In genomic region chr6:158905277-158905676, GRCh38 we compare ENCODE assay signal across 1 cellular context.
TF ChIP-seq lines count a peak whose summit lies in the region.

No MANE protein-coding gene starts in this region.

TF ChIP-seq in H1, 55 proteins besides CTCF, POLR2A, EP300 and RAD21 (continued from another document):
- no peak for TF ChIP-seq RNF2 (IDR thresholded peaks at IDR 0.05; ENCODE audit: borderline replicate concordance, low read depth, low read length, missing control alignments, poor library complexity, severe bottlenecking)
- TF ChIP-seq SP1 (IDR thresholded peaks at IDR 0.05; ENCODE audit: low read depth, low read length): no peak
- TF ChIP-seq KDM1A (IDR thresholded peaks at IDR 0.05; ENCODE audit: borderline replicate concordance, low read length): no peak
- no peak for TF ChIP-seq SP4 (IDR thresholded peaks at IDR 0.05; ENCODE audit: low read length)
- TF ChIP-seq RXRA (IDR thresholded peaks at IDR 0.05; ENCODE audit: insufficient read depth, low read depth, low read length): no peak
- no peak for TF ChIP-seq JUND (IDR thresholded peaks at IDR 0.05; ENCODE audit: low read length)
- no peak for TF ChIP-seq RFX5 (IDR thresholded peaks at IDR 0.05; ENCODE audit: borderline replicate concordance, low read depth, low read length)
- TF ChIP-seq CTBP2 (IDR thresholded peaks at IDR 0.05; ENCODE audit: borderline replicate concordance, insufficient read depth, insufficient read length, low read length): no peak
- no peak for TF ChIP-seq EZH2 (IDR thresholded peaks at IDR 0.05; ENCODE audit: low read depth, low read length, severe bottlenecking)
- TF ChIP-seq FOSL1 (IDR thresholded peaks at IDR 0.05; ENCODE audit: insufficient read depth, low read depth, low read length): no peak
- TF ChIP-seq CHD1 (IDR thresholded peaks at IDR 0.05; ENCODE audit: low read depth, low read length): no peak
- TF ChIP-seq TBP (IDR thresholded peaks at IDR 0.05; ENCODE audit: low read depth, low read length): no peak
- TF ChIP-seq PHF8 (conservative IDR thresholded peaks at IDR 0.05; ENCODE audit: low read depth, low read length): no peak
- TF ChIP-seq SP2 (IDR thresholded peaks at IDR 0.05; ENCODE audit: low read length): no peak
- TF ChIP-seq MAX (IDR thresholded peaks at IDR 0.05): no peak
- TF ChIP-seq RBBP5 (IDR thresholded peaks at IDR 0.05; ENCODE audit: borderline replicate concordance, low read depth, low read length): no peak
- TF ChIP-seq SIN3A (conservative IDR thresholded peaks at IDR 0.05 in 1 of 2, IDR thresholded peaks at IDR 0.05 in 1 of 2; ENCODE audit: low read depth in 1 of 2, low read length in 2 of 2): no peak
- no peak for TF ChIP-seq ASH2L (IDR thresholded peaks at IDR 0.05; ENCODE audit: low read length)
TF ChIP-seq in H1: peak in this region for 0.
